29 cellular contexts compared by ENCODE assay signal in the genomic region with DNA sequence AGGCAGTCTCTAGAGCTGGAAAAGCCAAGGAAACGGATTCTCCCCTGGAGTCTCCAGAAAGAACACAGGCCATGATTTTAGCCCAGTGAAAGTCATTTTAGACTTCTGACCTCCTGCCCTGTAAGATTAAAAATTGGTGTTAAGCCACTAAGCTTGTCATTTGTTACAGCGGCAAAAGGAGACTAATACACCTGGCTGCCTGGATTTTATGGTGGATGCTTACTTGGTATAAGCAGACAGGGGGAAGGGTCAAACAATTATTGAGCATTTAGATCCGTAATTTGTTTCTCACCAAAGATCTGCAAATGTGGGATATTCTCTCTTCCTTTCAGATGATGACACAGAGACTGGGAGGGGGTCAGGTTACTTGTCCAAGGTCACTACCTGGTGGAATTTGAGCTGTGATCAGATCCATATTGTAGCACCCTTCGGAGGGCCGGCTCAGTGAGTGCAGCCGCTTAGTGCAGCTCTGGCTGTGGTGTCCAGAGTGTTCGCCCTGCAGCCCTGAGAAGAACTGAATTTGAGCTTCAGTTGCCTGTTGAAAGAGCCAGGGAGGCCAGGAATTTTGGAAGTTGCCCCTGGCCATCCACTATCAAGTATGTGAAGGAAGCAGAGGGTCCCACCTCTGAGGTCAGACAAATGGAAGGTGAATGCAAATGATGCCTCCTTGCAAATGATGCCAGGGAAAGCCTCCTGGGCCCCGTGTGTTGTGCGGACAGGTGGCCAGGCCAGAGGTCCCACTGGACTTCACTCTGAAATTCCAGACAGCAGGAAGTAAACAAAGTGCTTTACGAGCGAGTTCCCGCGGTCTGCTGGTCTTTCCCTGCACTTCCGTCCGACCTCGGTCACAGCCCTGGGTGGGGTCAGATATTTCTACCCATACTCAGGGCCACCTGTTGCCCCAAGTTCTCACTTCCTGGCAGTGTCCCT. TPM values are rescaled to one million over a fixed set of nuclear protein-coding genes. Genes with fewer than 3 reads are reported as not detected.
DNase-seq lines count a peak whose midpoint lies in the region; ATAC-seq and TF ChIP-seq lines count a peak whose summit lies in the region.
"Had no signal": no experiment of that assay in that cellular context is flagged by ENCODE, and none has a peak within 500 bp of the region (broad histone marks: within the 10 kb centered on the region; RNA-seq: fewer than 3 reads in every experiment).

No MANE protein-coding gene starts in this region.

- H3K27ac ChIP-seq in SJCRH30: peak overlapping the region; percentile 46
- H3K27ac ChIP-seq: GM23248, sigmoid colon, suprapubic skin, vagina had no signal

- DNase-seq in Caco-2: no peak
- DNase-seq in SJCRH30: peak; percentile 73 to 74
- DNase-seq in islet precursor cell: peak; percentile 68
- DNase-seq in myocyte (ENCODE audit: low read depth): peak; percentile 28
- DNase-seq in epidermal melanocyte (ENCODE audit: insufficient read length, low spot score): no peak
- DNase-seq in NCI-H146 (lab: John Stamatoyannopoulos, UW): no peak
- no peak for DNase-seq in NCI-H2227 treated with DMSO at 0.1 percent for 48 hours (lab: John Stamatoyannopoulos, UW)
- DNase-seq: activated CD8-positive, alpha-beta T cell treated with anti-CD3 and anti-CD28 coated beads for 36 hours; activated gamma-delta T cell treated with Interleukin-2 at 50 U/mL for 16 hours; activated naive CD8-positive, alpha-beta T cell treated with anti-CD3 and anti-CD28 coated beads, Interleukin-2, amount 50 U/mL, for 24 hours; activated T-cell treated with anti-CD3 and anti-CD28 coated beads, Interleukin-2, amount 50 U/mL, for 1 hour; CD4-positive, alpha-beta T cell; central memory CD4-positive, alpha-beta T cell; EL; GM23248; HFFc6; NCI-H1092 treated with DMSO at 0.1 percent for 48 hours; NCI-H2029; NCI-H526 treated with DMSO at 0.1 percent for 48 hours; posterior cingulate gyrus; sigmoid colon; stimulated activated naive B cell treated with anti-CD40 and anti-IgM and Interleukin-4, amounts not matched to agents 10 μg/mL and 1 μg/mL and 100 μg/mL, for 72 hours had no signal

- TF ChIP-seq CTCF in Caco-2 (IDR thresholded peaks at IDR 0.05; ENCODE audit: insufficient read depth in 1 of 2, low read depth in 1 of 2, low read length in 1 of 2, severe bottlenecking in 1 of 2, unreplicated experiment in 1 of 2): no peak

- CTCF ChIA-PET in Caco-2 (lab: Charles Lee): interaction anchor here (1.3 kb wide), 1 partner anchor 107 kb away, joined by 3 read pairs; no protein-coding TSS in a partner anchor

- H3K4me1 ChIP-seq in Caco-2 (no peaks in the 10 kb centered on the region; the same call in 1 of the 2 replicates), SJCRH30 (peaks cover 50% of the 10 kb centered on the region)
- H3K4me1 ChIP-seq: sigmoid colon, vagina had no signal

- POLR2A ChIA-PET in Caco-2 (lab: Charles Lee): no interaction called here

- H3K36me3 ChIP-seq in Caco-2 (ENCODE audit: control insufficient read depth, insufficient read depth, low read length) (no peaks in the 10 kb centered on the region; the same call in 1 of the 2 replicates), SJCRH30 (0 out of 2 replicates have a peak, but pooled peaks cover 2% of the 10 kb centered on the region)

- no peaks in the 10 kb centered on the region for H3K36me3 Mint-ChIP-seq in Caco-2 (ENCODE audit: insufficient read depth, unreplicated experiment)

- no TSS peak for BruUV-seq in Caco-2 (replicated peaks; lab: Mats Ljungman, UMichigan)

- H3K9me3 ChIP-seq in Caco-2 (no peaks in the 10 kb centered on the region), SJCRH30 (replicated peaks) (no peaks in the 10 kb centered on the region; the same call in 1 of the 2 replicates)
- H3K9me3 ChIP-seq: sigmoid colon, suprapubic skin, vagina had no signal

- no peaks in the 10 kb centered on the region for H3K27me3 ChIP-seq in Caco-2 (replicated peaks; ENCODE audit: control insufficient read depth, insufficient read depth, low read length)
- H3K27me3 ChIP-seq in SJCRH30: no peaks in the 10 kb centered on the region
- H3K27me3 ChIP-seq: sigmoid colon, suprapubic skin, vagina had no signal

- H3K9me3 Mint-ChIP-seq in Caco-2 (ENCODE audit: unreplicated experiment): peaks cover 13% of the 10 kb centered on the region
- H3K9me3 Mint-ChIP-seq: activated CD8-positive, alpha-beta T cell treated with anti-CD3 and anti-CD28 coated beads for 36 hours; activated naive CD8-positive, alpha-beta T cell treated with anti-CD3 and anti-CD28 coated beads, Interleukin-2, amount 50 U/mL, for 24 hours; CD4-positive, alpha-beta T cell; dendritic cell treated with granulocyte-macrophage colony-stimulating factor and Interleukin-4, amounts not matched to agents 40 ng/mL and 50 ng/mL, for 4 days; IgD-negative memory B cell; stimulated activated naive B cell treated with anti-CD40 and anti-IgM and Interleukin-4, amounts not matched to agents 10 μg/mL and 1 μg/mL and 100 μg/mL, for 72 hours; T-helper 1 cell treated with Interleukin-12 subunit alpha and Interleukin-12 subunit beta and Interleukin-4 antibody, amounts not matched to agents 30 μg/mL and 1 μg/mL, for 36 hours had no signal

- H3K4me3 Mint-ChIP-seq in Caco-2 (ENCODE audit: unreplicated experiment): no peak overlapping the region
- H3K4me3 Mint-ChIP-seq: activated CD8-positive, alpha-beta T cell treated with anti-CD3 and anti-CD28 coated beads for 36 hours; activated naive CD8-positive, alpha-beta T cell treated with anti-CD3 and anti-CD28 coated beads, Interleukin-2, amount 50 U/mL, for 24 hours; CD4-positive, alpha-beta T cell; dendritic cell treated with granulocyte-macrophage colony-stimulating factor and Interleukin-4, amounts not matched to agents 40 ng/mL and 50 ng/mL, for 4 days; HFFc6; IgD-negative memory B cell; stimulated activated naive B cell treated with anti-CD40 and anti-IgM and Interleukin-4, amounts not matched to agents 10 μg/mL and 1 μg/mL and 100 μg/mL, for 72 hours; T-helper 1 cell treated with Interleukin-12 subunit alpha and Interleukin-12 subunit beta and Interleukin-4 antibody, amounts not matched to agents 30 μg/mL and 1 μg/mL, for 36 hours had no signal

- no peaks in the 10 kb centered on the region for H3K27me3 Mint-ChIP-seq in Caco-2 (ENCODE audit: insufficient read depth, unreplicated experiment)
- H3K27me3 Mint-ChIP-seq: activated CD8-positive, alpha-beta T cell treated with anti-CD3 and anti-CD28 coated beads for 36 hours; activated naive CD8-positive, alpha-beta T cell treated with anti-CD3 and anti-CD28 coated beads, Interleukin-2, amount 50 U/mL, for 24 hours; CD4-positive, alpha-beta T cell; dendritic cell treated with granulocyte-macrophage colony-stimulating factor and Interleukin-4, amounts not matched to agents 40 ng/mL and 50 ng/mL, for 4 days; IgD-negative memory B cell; stimulated activated naive B cell treated with anti-CD40 and anti-IgM and Interleukin-4, amounts not matched to agents 10 μg/mL and 1 μg/mL and 100 μg/mL, for 72 hours had no signal

- intact Hi-C loops in Caco-2 (cut with micrococcal nuclease; ENCODE audit: unreplicated experiment): no loop called here

- peaks cover 9% of the 10 kb centered on the region for H3K4me1 Mint-ChIP-seq in Caco-2 (ENCODE audit: low read depth, unreplicated experiment)
- H3K4me1 Mint-ChIP-seq: IgD-negative memory B cell had no signal

- H3K4me3 ChIP-seq in Caco-2 (ENCODE audit: low read depth, low read length): no peak overlapping the region
- no peak overlapping the region for H3K4me3 ChIP-seq in SJCRH30
- H3K4me3 ChIP-seq: GM23248, lung, sigmoid colon, suprapubic skin, vagina had no signal

- peak overlapping the region; percentile 15 for H3K27ac Mint-ChIP-seq in Caco-2 (ENCODE audit: unreplicated experiment)
- H3K27ac Mint-ChIP-seq: activated CD8-positive, alpha-beta T cell treated with anti-CD3 and anti-CD28 coated beads for 36 hours; activated naive CD8-positive, alpha-beta T cell treated with anti-CD3 and anti-CD28 coated beads, Interleukin-2, amount 50 U/mL, for 24 hours; CD4-positive, alpha-beta T cell; dendritic cell treated with granulocyte-macrophage colony-stimulating factor and Interleukin-4, amounts not matched to agents 40 ng/mL and 50 ng/mL, for 4 days; HFFc6; IgD-negative memory B cell; stimulated activated naive B cell treated with anti-CD40 and anti-IgM and Interleukin-4, amounts not matched to agents 10 μg/mL and 1 μg/mL and 100 μg/mL, for 72 hours; T-helper 1 cell treated with Interleukin-12 subunit alpha and Interleukin-12 subunit beta and Interleukin-4 antibody, amounts not matched to agents 30 μg/mL and 1 μg/mL, for 36 hours had no signal

- no peak for ATAC-seq in GM19455 (IDR thresholded peaks at IDR 0.05; ENCODE audit: unreplicated experiment)
- ATAC-seq: activated CD8-positive, alpha-beta T cell treated with anti-CD3 and anti-CD28 coated beads for 36 hours; activated naive CD8-positive, alpha-beta T cell treated with anti-CD3 and anti-CD28 coated beads, Interleukin-2, amount 50 U/mL, for 24 hours; stimulated activated naive B cell treated with anti-CD40 and anti-IgM and Interleukin-4, amounts not matched to agents 10 μg/mL and 1 μg/mL and 100 μg/mL, for 72 hours had no signal

RNA-seq across cellular contexts. Expression of gene GLRX5, which starts 15.1 kb away (rescaled TPM):
- 66.2 and 67.8 TPM in 2 replicates for total RNA-seq in Caco-2 (2022)
- total RNA-seq in SJCRH30 (2014; rRNA removed; shearing (Covaris generic)): 130 and 132 TPM in 2 replicates
- 67.1 and 69.5 TPM in 2 replicates for total RNA-seq in myocyte
- polyA plus RNA-seq in myocyte (2012): 63.7 TPM

RNA-seq across cellular contexts. Expression of gene SYNE3, which starts 33.5 kb away (rescaled TPM):
- total RNA-seq in Caco-2 (2022) (19.4 and 21.2 TPM in 2 replicates), myocyte (5.2 and 5.9 TPM in 2 replicates)
- 34.1 and 34.5 TPM in 2 replicates for total RNA-seq in SJCRH30 (2014; rRNA removed; shearing (Covaris generic))
- polyA plus RNA-seq in myocyte (2012): 2.3 TPM

Comparison
In these comparisons a context has a peak if more than half of its experiments do, and no peak if none do; other contexts are left out.
1. DNase-seq: peak in SJCRH30 (2 of 2), islet precursor cell (single experiment) and myocyte (single experiment); none in Caco-2 (0 of 2), epidermal melanocyte (single experiment), NCI-H146 (single experiment) and NCI-H2227 treated with DMSO at 0.1 percent for 48 hours (single experiment).